1 cellular context compared by ENCODE assay signal in the genomic region with DNA sequence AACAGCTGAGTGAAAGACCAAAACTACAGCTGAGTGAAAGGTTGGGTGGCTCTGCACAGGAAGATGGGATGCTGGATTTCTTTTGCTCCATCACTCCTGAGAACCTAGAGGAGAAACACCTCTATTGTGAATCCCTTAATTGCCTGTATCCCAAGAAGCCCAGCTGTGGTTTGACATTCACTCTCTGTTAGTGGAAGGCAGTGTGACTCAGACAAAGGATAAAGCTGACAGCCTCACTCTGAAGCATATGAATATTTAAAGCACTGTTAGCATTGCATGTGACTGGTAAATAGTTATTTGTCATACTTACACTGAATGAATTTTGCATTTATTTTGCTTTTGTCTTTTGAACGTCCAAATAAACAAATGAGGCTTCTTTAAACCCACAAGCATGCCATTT.
TF ChIP-seq lines count a peak whose summit lies in the region.

No MANE protein-coding gene starts in this region.

TF ChIP-seq in WTC11, 78 proteins besides CTCF, POLR2A, EP300 and RAD21 (continued from another document):
- TF ChIP-seq, protein P1, sequence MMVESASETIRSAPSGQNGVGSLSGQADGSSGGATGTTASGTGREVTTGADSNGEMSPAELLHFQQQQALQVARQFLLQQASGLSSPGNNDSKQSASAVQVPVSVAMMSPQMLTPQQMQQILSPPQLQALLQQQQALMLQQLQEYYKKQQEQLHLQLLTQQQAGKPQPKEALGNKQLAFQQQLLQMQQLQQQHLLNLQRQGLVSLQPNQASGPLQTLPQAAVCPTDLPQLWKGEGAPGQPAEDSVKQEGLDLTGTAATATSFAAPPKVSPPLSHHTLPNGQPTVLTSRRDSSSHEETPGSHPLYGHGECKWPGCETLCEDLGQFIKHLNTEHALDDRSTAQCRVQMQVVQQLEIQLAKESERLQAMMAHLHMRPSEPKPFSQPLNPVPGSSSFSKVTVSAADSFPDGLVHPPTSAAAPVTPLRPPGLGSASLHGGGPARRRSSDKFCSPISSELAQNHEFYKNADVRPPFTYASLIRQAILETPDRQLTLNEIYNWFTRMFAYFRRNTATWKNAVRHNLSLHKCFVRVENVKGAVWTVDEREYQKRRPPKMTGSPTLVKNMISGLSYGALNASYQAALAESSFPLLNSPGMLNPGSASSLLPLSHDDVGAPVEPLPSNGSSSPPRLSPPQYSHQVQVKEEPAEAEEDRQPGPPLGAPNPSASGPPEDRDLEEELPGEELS (CRISPR knock-in tag; IDR thresholded peaks at IDR 0.05) = no peak
- TF ChIP-seq TEAD1 (CRISPR knock-in tag; IDR thresholded peaks at IDR 0.05) = no peak
- TF ChIP-seq NR3C1 (CRISPR knock-in tag; conservative IDR thresholded peaks at IDR 0.05; ENCODE audit: low read depth) = no peak
- TF ChIP-seq, protein P2, sequence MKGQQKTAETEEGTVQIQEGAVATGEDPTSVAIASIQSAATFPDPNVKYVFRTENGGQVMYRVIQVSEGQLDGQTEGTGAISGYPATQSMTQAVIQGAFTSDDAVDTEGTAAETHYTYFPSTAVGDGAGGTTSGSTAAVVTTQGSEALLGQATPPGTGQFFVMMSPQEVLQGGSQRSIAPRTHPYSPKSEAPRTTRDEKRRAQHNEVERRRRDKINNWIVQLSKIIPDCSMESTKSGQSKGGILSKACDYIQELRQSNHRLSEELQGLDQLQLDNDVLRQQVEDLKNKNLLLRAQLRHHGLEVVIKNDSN (CRISPR knock-in tag; IDR thresholded peaks at IDR 0.05) = no peak
